1 cellular context compared by ENCODE assay signal in the genomic region with DNA sequence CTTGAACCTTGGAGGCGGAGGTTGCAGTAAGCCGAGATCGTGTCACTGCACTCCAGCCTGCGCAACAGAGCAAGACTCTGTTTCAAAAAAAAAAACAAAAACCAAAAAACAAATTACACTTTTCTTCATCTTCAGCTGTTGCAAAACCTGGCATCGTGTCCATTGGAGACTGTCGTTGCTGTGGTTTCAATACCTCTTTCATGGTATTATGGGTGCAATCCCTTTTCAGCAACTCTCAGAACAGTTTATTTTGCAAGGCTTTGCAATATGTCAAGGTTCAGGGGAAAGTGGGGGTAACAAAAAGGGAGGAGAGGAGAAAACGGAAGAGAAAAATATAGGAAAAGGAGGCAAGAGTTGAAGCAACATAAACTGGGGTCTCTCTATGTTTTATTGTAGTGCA.
TF ChIP-seq lines count a peak whose summit lies in the region.

No MANE protein-coding gene starts in this region.

TF ChIP-seq in HepG2, 621 proteins besides CTCF, POLR2A, EP300 and RAD21:
- TF ChIP-seq MYNN (CRISPR knock-in tag; IDR thresholded peaks at IDR 0.05; ENCODE audit: low read depth) (no peak), ZNF879 (CRISPR knock-in tag; IDR thresholded peaks at IDR 0.05) (no peak), ZNF788 (CRISPR knock-in tag; IDR thresholded peaks at IDR 0.05; ENCODE audit: borderline replicate concordance) (no peak), SRF (IDR thresholded peaks at IDR 0.05; ENCODE audit: low read depth, low read length) (no peak), THAP11 (CRISPR knock-in tag; IDR thresholded peaks at IDR 0.05) (no peak), ZBTB10 (CRISPR knock-in tag; IDR thresholded peaks at IDR 0.05; ENCODE audit: borderline replicate concordance) (no peak), KAT8 (CRISPR knock-in tag; IDR thresholded peaks at IDR 0.05) (no peak), KDM3A (CRISPR knock-in tag; IDR thresholded peaks at IDR 0.05; ENCODE audit: low read depth) (no peak), ZC3H4 (CRISPR knock-in tag; IDR thresholded peaks at IDR 0.05; ENCODE audit: borderline replicate concordance) (no peak), U2AF2 (IDR thresholded peaks at IDR 0.05; ENCODE audit: low read depth, low read length) (no peak), YEATS4 (CRISPR knock-in tag; IDR thresholded peaks at IDR 0.05; ENCODE audit: borderline replicate concordance) (no peak)
